Comparison of ENCODE assay signal across 7 cellular contexts in the genomic region with DNA sequence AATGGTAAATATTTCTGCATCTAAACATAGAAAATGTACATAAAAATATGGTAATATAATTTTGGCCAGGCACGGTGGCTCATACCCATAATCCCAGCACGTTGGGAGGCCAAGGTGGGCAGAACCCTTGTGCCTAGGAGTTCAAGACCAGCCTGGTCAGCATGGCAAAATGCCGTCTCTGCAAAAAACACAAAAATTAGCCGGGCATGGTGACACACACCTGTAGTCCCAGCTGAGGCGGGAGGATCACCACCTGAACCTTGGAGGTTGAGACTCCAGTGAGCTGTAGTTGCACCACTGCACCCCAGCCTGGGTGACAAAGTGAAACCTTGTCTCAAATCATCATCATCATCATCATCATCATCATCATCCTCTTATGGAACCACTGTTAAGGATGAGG.
"Had no signal": no experiment of that assay in that cellular context is flagged by ENCODE, and none has a peak within 500 bp of the region (broad histone marks: within the 10 kb centered on the region; RNA-seq: fewer than 3 reads in every experiment).

No MANE protein-coding gene starts in this region.

- ATAC-seq: GM23338, K562 had no signal

- H3K27ac Mint-ChIP-seq: GM23338, H9, HFFc6 had no signal

- DNase-seq: H9, HCEC 1CT, HFFc6, IMR-90 had no signal

- H3K4me3 ChIP-seq: GM23338, K562 had no signal

- H3K27ac ChIP-seq: HL-60 had no signal

- H3K9me3 Mint-ChIP-seq: GM23338, H9 had no signal

- H3K4me3 Mint-ChIP-seq: GM23338, H9, HFFc6 had no signal

- H3K4me1 Mint-ChIP-seq: GM23338 had no signal
